In the genomic region with DNA sequence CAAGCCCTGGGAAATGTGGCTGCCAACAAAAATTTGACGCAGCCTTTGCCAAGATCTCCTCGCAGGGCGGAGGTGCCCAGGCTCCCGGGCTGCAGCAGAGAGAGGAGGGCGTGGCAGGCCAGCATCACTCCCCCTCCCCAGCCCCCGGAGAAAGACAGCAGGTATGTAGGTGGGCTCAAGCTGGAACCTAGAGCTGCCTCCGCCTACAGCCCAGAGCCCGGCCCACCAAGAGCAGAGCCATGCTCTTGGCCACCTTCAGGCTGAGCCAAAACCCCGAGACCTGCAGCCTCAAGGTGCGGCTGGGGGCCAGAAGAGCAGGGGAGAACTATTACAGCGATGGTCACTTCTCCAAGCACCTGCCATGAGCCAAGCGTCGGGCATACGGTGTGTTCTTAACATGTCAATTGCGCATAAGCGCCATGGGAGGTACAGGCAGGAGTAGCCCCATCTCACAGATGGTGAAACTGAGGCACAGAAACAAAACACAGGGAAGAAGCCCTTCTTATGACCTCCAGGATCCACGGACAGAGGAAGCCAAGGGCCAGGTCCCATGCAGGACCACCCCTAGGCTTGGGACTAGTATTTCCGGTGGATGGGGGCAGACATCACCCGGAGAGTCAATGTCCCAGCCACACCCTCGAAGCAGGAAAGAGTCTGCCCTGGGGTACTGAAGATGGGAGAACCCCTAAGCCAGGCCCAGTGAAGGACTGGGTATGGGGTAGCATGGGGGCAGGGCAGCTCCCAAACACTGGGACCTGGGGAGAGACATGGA, we compare ENCODE assay signal across 10 cellular contexts.
DNase-seq lines count a peak whose midpoint lies in the region; ATAC-seq, FAIRE-seq and TF ChIP-seq lines count a peak whose summit lies in the region.
"Had no signal": no experiment of that assay in that cellular context is flagged by ENCODE, and none has a peak within 500 bp of the region (broad histone marks: within the 10 kb centered on the region; RNA-seq: fewer than 3 reads in every experiment).

No MANE protein-coding gene starts in this region.

- peaks cover 0 to 61% of the 10 kb centered on the region in 2 experiments; a peak in 1 of 3 replicates for H3K36me3 ChIP-seq in HEK293 (ENCODE audit: control insufficient read depth in 2 of 2, insufficient read depth in 1 of 2, low read length in 2 of 2)
- peaks cover 15 to 26% of the 10 kb centered on the region in 2 experiments; a peak in 3 of 4 replicates for H3K36me3 ChIP-seq in GM12878 (ENCODE audit: control insufficient read depth in 2 of 2, insufficient read depth in 2 of 2, low read length in 1 of 2)

- no peaks in the 10 kb centered on the region for H4K20me1 ChIP-seq in GM12878 (ENCODE audit: control insufficient read depth, insufficient read depth)

- 82% methylated on average over 19 of the region's 20 CpGs for WGBS in GM12878 (ENCODE audit: insufficient coverage, insufficient replicate concordance, low lambda C conversion rate, missing lambda C conversion rate)

- TF ChIP-seq EP300 in GM12878 (IDR thresholded peaks at IDR 0.05; ENCODE audit: borderline replicate concordance in 1 of 2, control insufficient read depth in 1 of 2, low read depth in 2 of 2, low read length in 2 of 2) = no peak

- no peak overlapping the region for H3K27ac ChIP-seq in HEK293 (ENCODE audit: extremely low read depth, low read depth, low read length)
- H3K27ac ChIP-seq in GM12878 (ENCODE audit: control insufficient read depth, insufficient read depth) = no peak overlapping the region
- peak overlapping the region; percentile 81 for H3K27ac ChIP-seq in temporal lobe (ENCODE audit: low read depth, low read length)

- RAD21 ChIA-PET in GM12878 (lab: Charles Lee; ENCODE audit: unreplicated experiment) = interaction anchor here (1.2 to 1.5 kb wide), 2 partner anchors 35 to 459 kb away, joined by 3 to 4 read pairs; no protein-coding TSS in a partner anchor

- DNase-seq in GM12878 (ENCODE audit: low read depth, low spot score) (no peak), mesothelial cell of epicardium (ENCODE audit: low spot score in 2 of 2, unreplicated experiment in 2 of 2) (no peak), medulla oblongata (ENCODE audit: extremely low spot score) (no peak)
- DNase-seq: DND-41, NCI-H187 had no signal

- FAIRE-seq in GM12878 (lab: Jason Lieb, UNC) = no peak
- FAIRE-seq: urothelium cell line had no signal

- no peaks in the 10 kb centered on the region for H3K27me3 Mint-ChIP-seq in mesothelial cell of epicardium (ENCODE audit: low read depth)

- no peaks in the 10 kb centered on the region for H3K9me3 Mint-ChIP-seq in mesothelial cell of epicardium

- ATAC-seq in GM12878 (no peak), HG02759 (IDR thresholded peaks at IDR 0.05; ENCODE audit: unreplicated experiment) (no peak), HG02798 (IDR thresholded peaks at IDR 0.05; ENCODE audit: poor library complexity, unreplicated experiment) (no peak)

- peaks cover 38% of the 10 kb centered on the region for H3K36me3 Mint-ChIP-seq in mesothelial cell of epicardium

- H3K4me2 ChIP-seq in GM12878 (ENCODE audit: control insufficient read depth, insufficient read depth) = peak overlapping the region; percentile 91

- H3K27ac Mint-ChIP-seq in mesothelial cell of epicardium = peak overlapping the region; percentile 16

- SMC1A ChIA-PET in GM12878 (lab: Charles Lee; ENCODE audit: uncharacterized antibody, unreplicated experiment) = interaction anchor here (1.4 to 3.2 kb wide), 2 partner anchors 8 to 36 kb away, joined by 3 to 13 read pairs; no protein-coding TSS in a partner anchor

- H3K4me3 ChIP-seq in HEK293 (ENCODE audit: low read depth, low read length) (no peak overlapping the region), GM12878 (peak overlapping the region; percentile 69; the same call in 1 of the 2 replicates)

- H3K4me1 ChIP-seq in HEK293 (ENCODE audit: control insufficient read depth, insufficient read depth, low read length) (no peaks in the 10 kb centered on the region), GM12878 (ENCODE audit: control insufficient read depth, insufficient read depth, low read length) (peaks cover 42% of the 10 kb centered on the region)

- no peak; the same call in 1 of the 2 replicates for TF ChIP-seq POLR2A in GM12878 (IDR thresholded peaks at IDR 0.05; ENCODE audit: low read depth, low read length)

- intact Hi-C loops in GM12878 (cut with micrococcal nuclease; ENCODE audit: unreplicated experiment) = loop anchor here (5.0 to 10.0 kb wide), 2 partner anchors 109 to 226 kb away; a partner anchor contains a TSS

- peaks cover 4% of the 10 kb centered on the region for H3K4me1 Mint-ChIP-seq in mesothelial cell of epicardium

- no peak overlapping the region for H3K4me3 Mint-ChIP-seq in mesothelial cell of epicardium

- POLR2A ChIA-PET in HEK293 (lab: Yijun Ruan, JAX) = no interaction called here
- POLR2A ChIA-PET in GM12878 (lab: Charles Lee) = no interaction called here

- BruUV-seq in GM12878 (replicated peaks; lab: Mats Ljungman, UMichigan) = no TSS peak

- CTCF ChIA-PET in HEK293 (lab: Yijun Ruan, JAX) (no interaction called here), GM12878 (lab: Yijun Ruan, JAX) (no interaction called here)

- in situ Hi-C loops in GM12878 (cut with MboI) = no loop called here

- H3K9ac ChIP-seq in GM12878 (ENCODE audit: control insufficient read depth, insufficient read depth, low read length) = no peak overlapping the region

- no peak for TF ChIP-seq RAD21 in GM12878 (IDR thresholded peaks at IDR 0.05; ENCODE audit: insufficient read depth, low read depth, low read length)

- no peak overlapping the region for H2AFZ ChIP-seq in GM12878 (ENCODE audit: control insufficient read depth, low read depth, low read length)

- peaks cover 31% of the 10 kb centered on the region for H3K79me2 ChIP-seq in GM12878 (ENCODE audit: control insufficient read depth, insufficient read depth, low read length)

- no peaks in the 10 kb centered on the region for H3K9me3 ChIP-seq in HEK293 (ENCODE audit: control insufficient read depth, insufficient read depth, low read depth, low read length)
- no peaks in the 10 kb centered on the region for H3K9me3 ChIP-seq in GM12878 (replicated peaks; ENCODE audit: control insufficient read depth, insufficient read depth, low read length)

- H3K27me3 ChIP-seq in GM12878 (replicated peaks in 1 of 2; ENCODE audit: control insufficient read depth in 2 of 2, insufficient read depth in 2 of 2, low read length in 1 of 2) = no peaks in the 10 kb centered on the region

- no peak for TF ChIP-seq CTCF in HEK293 (tag by site-specific recombination; IDR thresholded peaks at IDR 0.05)
- no peak for TF ChIP-seq CTCF in GM12878 (IDR thresholded peaks at IDR 0.05 in 2 of 3, conservative IDR thresholded peaks at IDR 0.05 in 1 of 3; ENCODE audit: control insufficient read depth in 2 of 3, extremely low read depth in 1 of 3, insufficient read depth in 1 of 3, low read depth in 3 of 3, low read length in 3 of 3)
- TF ChIP-seq CTCF in mesothelial cell of epicardium (IDR thresholded peaks at IDR 0.05; ENCODE audit: unreplicated experiment) = no peak

TF ChIP-seq in HEK293, 187 proteins besides CTCF, POLR2A, EP300 and RAD21:
- 0 out of 2 replicates have a peak, but pooled peaks have one; percentile 49 for TF ChIP-seq EGR2 (tag by site-specific recombination; IDR thresholded peaks at IDR 0.05; ENCODE audit: low read depth)
- no peak for TF ChIP-seq ZNF670 (tag by site-specific recombination; IDR thresholded peaks at IDR 0.05; ENCODE audit: low read depth)
- TF ChIP-seq ZFHX2 (tag by site-specific recombination; conservative IDR thresholded peaks at IDR 0.05) = peak; percentile 65

TF ChIP-seq in GM12878, 131 proteins besides CTCF, POLR2A, EP300 and RAD21:
- TF ChIP-seq BMI1 (IDR thresholded peaks at IDR 0.05; ENCODE audit: borderline replicate concordance) (no peak), ZNF622 (IDR thresholded peaks at IDR 0.05) (no peak), CBX3 (IDR thresholded peaks at IDR 0.05; ENCODE audit: borderline replicate concordance, low read depth) (no peak), CREM (IDR thresholded peaks at IDR 0.05; ENCODE audit: low read depth) (no peak), SMAD1 (IDR thresholded peaks at IDR 0.05; ENCODE audit: low read depth, partially characterized antibody) (no peak), MEF2B (IDR thresholded peaks at IDR 0.05; ENCODE audit: partially characterized antibody, poor library complexity, severe bottlenecking) (no peak), SP1 (IDR thresholded peaks at IDR 0.05; ENCODE audit: low read depth, low read length) (no peak), IRF4 (IDR thresholded peaks at IDR 0.05; ENCODE audit: low read depth, low read length) (no peak), JUND (IDR thresholded peaks at IDR 0.05; ENCODE audit: low read depth, low read length) (no peak), SRF (IDR thresholded peaks at IDR 0.05; ENCODE audit: low read depth in 2 of 2, low read length in 2 of 2) (no peak), HDAC2 (IDR thresholded peaks at IDR 0.05) (no peak), RB1 (IDR thresholded peaks at IDR 0.05; ENCODE audit: borderline replicate concordance) (no peak), HDAC6 (IDR thresholded peaks at IDR 0.05; ENCODE audit: unreplicated experiment) (no peak), GATAD2B (conservative IDR thresholded peaks at IDR 0.05; ENCODE audit: low read depth) (no peak), POLR2AphosphoS2 (IDR thresholded peaks at IDR 0.05; ENCODE audit: low read depth, low read length) (no peak)
- TF ChIP-seq, protein P1, sequence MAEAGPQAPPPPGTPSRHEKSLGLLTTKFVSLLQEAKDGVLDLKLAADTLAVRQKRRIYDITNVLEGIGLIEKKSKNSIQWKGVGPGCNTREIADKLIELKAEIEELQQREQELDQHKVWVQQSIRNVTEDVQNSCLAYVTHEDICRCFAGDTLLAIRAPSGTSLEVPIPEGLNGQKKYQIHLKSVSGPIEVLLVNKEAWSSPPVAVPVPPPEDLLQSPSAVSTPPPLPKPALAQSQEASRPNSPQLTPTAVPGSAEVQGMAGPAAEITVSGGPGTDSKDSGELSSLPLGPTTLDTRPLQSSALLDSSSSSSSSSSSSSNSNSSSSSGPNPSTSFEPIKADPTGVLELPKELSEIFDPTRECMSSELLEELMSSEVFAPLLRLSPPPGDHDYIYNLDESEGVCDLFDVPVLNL (IDR thresholded peaks at IDR 0.05; ENCODE audit: low read depth, low read length) = no peak
